ENCODE assay signal across 9 cellular contexts in the genomic region with DNA sequence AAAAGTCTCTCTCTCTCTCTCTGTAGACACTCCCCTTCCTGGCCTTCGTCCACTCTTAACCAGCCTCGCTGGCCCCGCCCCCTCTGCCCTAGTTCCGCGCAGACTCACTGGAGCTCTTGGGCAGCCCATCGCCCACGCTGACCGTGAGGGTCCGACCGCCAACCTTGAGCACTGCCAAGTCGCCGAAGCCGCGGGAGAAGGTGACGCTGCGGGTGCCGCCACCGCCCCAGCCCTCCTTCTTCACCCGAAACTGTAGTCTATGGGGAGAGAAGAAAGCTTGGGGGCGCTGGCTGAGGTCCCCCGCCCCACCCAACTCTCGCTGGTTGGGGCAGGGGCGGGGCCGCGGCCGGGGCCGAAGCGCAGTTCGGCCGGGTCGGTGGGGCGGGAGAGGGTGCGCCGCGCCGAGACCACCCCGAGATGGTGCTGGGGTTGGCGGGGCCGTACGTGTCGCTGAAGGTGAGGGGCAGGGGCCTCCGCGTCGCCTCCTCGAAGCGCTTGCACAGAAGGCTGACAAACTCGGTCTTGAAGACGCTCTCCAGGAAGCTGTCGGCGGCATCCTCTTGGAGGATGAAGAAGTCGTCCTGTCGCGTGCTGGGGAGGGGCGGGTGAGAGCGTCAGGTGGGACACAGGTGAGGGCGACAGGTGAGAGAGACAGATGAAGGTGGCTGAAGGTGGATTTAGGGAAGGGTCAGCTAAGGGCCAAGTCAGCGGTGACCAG. TPM values are rescaled to one million over a fixed set of nuclear protein-coding genes. Genes with fewer than 3 reads are reported as not detected.
A peak's percentile ranks its signal among the peaks of the same experiment; 100 is the strongest.
DNase-seq lines count a peak whose midpoint lies in the region; ATAC-seq and TF ChIP-seq lines count a peak whose summit lies in the region.
"Had no signal": no experiment of that assay in that cellular context is flagged by ENCODE, and none has a peak within 500 bp of the region (broad histone marks: within the 10 kb centered on the region; RNA-seq: fewer than 3 reads in every experiment).

No MANE protein-coding gene starts in this region.

- H3K56ac ChIP-seq in IMR-90 (ENCODE audit: extremely low read depth, insufficient read depth, low read length) = peak overlapping the region; percentile 74; the same call in 1 of the 2 replicates

- ATAC-seq in IMR-90 (ENCODE audit: low read depth) = peak; percentile 67
- peak; percentile 55 for ATAC-seq in activated B cell treated with CpG ODN at 0.5 μM for 24 hours (ENCODE audit: low read depth)
- no peak for ATAC-seq in HG03045 (IDR thresholded peaks at IDR 0.05; ENCODE audit: unreplicated experiment)
- no peak for ATAC-seq in HG02884 (IDR thresholded peaks at IDR 0.05; ENCODE audit: unreplicated experiment)

- TF ChIP-seq CTCF in AG10803 (conservative IDR thresholded peaks at IDR 0.05; ENCODE audit: low read length) (no peak), IMR-90 (conservative IDR thresholded peaks at IDR 0.05; ENCODE audit: low read depth, low read length) (no peak), activated B cell treated with CpG ODN at 0.5 μM for 24 hours (IDR thresholded peaks at IDR 0.05) (no peak)

- peak overlapping the region; percentile 98 for H2AFZ ChIP-seq in IMR-90 (replicated peaks; ENCODE audit: low read length, poor library complexity)

- peak overlapping the region; percentile 63 for H2BK5ac ChIP-seq in IMR-90 (ENCODE audit: low read depth, low read length, poor library complexity, severe bottlenecking)

- H3K27me3 Mint-ChIP-seq in activated B cell treated with CpG ODN at 0.5 μM for 24 hours = no peaks in the 10 kb centered on the region

- peaks cover 24% of the 10 kb centered on the region; the same call in 1 of the 2 replicates for H4K20me1 ChIP-seq in IMR-90 (ENCODE audit: insufficient read depth, low read length)

- H3K4me2 ChIP-seq in IMR-90 (ENCODE audit: low read depth, low read length) = peak overlapping the region; percentile 97

- H2BK15ac ChIP-seq in IMR-90 (ENCODE audit: low read depth, low read length) = 0 out of 3 replicates have a peak overlapping the region, but pooled peaks have one; percentile 14

- H3K79me1 ChIP-seq in IMR-90 (ENCODE audit: low read depth in 1 of 2, low read length in 2 of 2) = peaks cover 24 to 32% of the 10 kb centered on the region in 2 experiments

- peak overlapping the region; percentile 42 to 86; a peak in 3 of 4 replicates for H4K8ac ChIP-seq in IMR-90 (ENCODE audit: low read depth in 2 of 2, low read length in 2 of 2)

- no peak overlapping the region for H3K27ac Mint-ChIP-seq in activated B cell treated with CpG ODN at 0.5 μM for 24 hours

- WGBS in IMR-90 (ENCODE audit: extremely low coverage in 2 of 2, insufficient read length in 1 of 2), 2 experiments = 2% methylated on average over 7 of the region's 57 CpGs; no CpG with 5 or more reads in 1 of the 2 experiments

- H3K14ac ChIP-seq in IMR-90 (replicated peaks; ENCODE audit: low read depth, low read length) = peak overlapping the region; percentile 77

- no peak for TF ChIP-seq RAD21 in IMR-90 (IDR thresholded peaks at IDR 0.05; ENCODE audit: low read length)

- H3K18ac ChIP-seq in IMR-90 (ENCODE audit: low read depth, low read length) = no peak overlapping the region

- DNase-seq in AG10803 (ENCODE audit: low read depth) (peak; percentile 88), IMR-90 (peak; percentile 88), activated B cell treated with CpG ODN at 0.5 μM for 24 hours (peak; percentile 43), head of caudate nucleus (peak; percentile 76 to 96 (median 89)), nucleus accumbens (lab: John Stamatoyannopoulos, UW) (peak in 55 of 56 donors; percentile 15 to 90 (median 70))
- DNase-seq in stimulated activated CD8-positive, alpha-beta memory T cell treated with anti-CD3 and anti-CD28 coated beads, Interleukin-4, amount 100 ng/mL, for 48 hours = no peak
- DNase-seq: natural killer cell had no signal

- H2AK5ac ChIP-seq in IMR-90 (ENCODE audit: low read depth, low read length) = peak overlapping the region; percentile 90

- H3K4me1 ChIP-seq in IMR-90 (ENCODE audit: control insufficient read depth, insufficient read depth, low read length) = peaks cover 4% of the 10 kb centered on the region

- POLR2A ChIA-PET in IMR-90 (lab: Charles Lee; ENCODE audit: unreplicated experiment) = interaction anchor here (0.6 kb wide), 1 partner anchor 40 kb away, joined by 7 read pairs; no protein-coding TSS in a partner anchor
- POLR2A ChIA-PET in activated B cell treated with CpG ODN at 0.5 μM for 24 hours (lab: Charles Lee) = interaction anchor here (3.4 kb wide), 1 partner anchor 13 kb away, joined by 30 read pairs; a partner anchor contains a TSS

- H3K4me3 Mint-ChIP-seq in activated B cell treated with CpG ODN at 0.5 μM for 24 hours = peak overlapping the region; percentile 9
- H3K4me3 Mint-ChIP-seq: natural killer cell had no signal

- peak overlapping the region; percentile 90 for H4K91ac ChIP-seq in IMR-90 (ENCODE audit: insufficient read depth, low read depth, low read length)

- H4K5ac ChIP-seq in IMR-90 (ENCODE audit: low read depth, low read length) = peak overlapping the region; percentile 76

- H3K27ac ChIP-seq in IMR-90 (ENCODE audit: insufficient read depth, low read length) = peak overlapping the region; percentile 72

- CTCF ChIA-PET in IMR-90 (lab: Yijun Ruan, JAX) = interaction anchor here (0.5 to 1.0 kb wide), 3 partner anchors 34 to 59 kb away, joined by 3 to 5 read pairs (median 3); no protein-coding TSS in a partner anchor
- CTCF ChIA-PET in activated B cell treated with CpG ODN at 0.5 μM for 24 hours (lab: Charles Lee) = no interaction called here

- H3K36me3 Mint-ChIP-seq in activated B cell treated with CpG ODN at 0.5 μM for 24 hours (ENCODE audit: low read depth) = peaks cover 44% of the 10 kb centered on the region

- peak overlapping the region; percentile 66; the same call in 1 of the 2 replicates for H2BK120ac ChIP-seq in IMR-90 (ENCODE audit: low read depth, low read length)

- H3K9me3 ChIP-seq in IMR-90 (ENCODE audit: control insufficient read depth, insufficient read depth, low read length) = no peaks in the 10 kb centered on the region

- no TSS peak for BruUV-seq in IMR-90 (replicated peaks; lab: Mats Ljungman, UMichigan)

- H2BK20ac ChIP-seq in IMR-90 (ENCODE audit: low read depth, low read length) = no peak overlapping the region

- peaks cover 27% of the 10 kb centered on the region for H3K9me1 ChIP-seq in IMR-90 (ENCODE audit: insufficient read depth, low read length)

- no peaks in the 10 kb centered on the region for H3K27me3 ChIP-seq in IMR-90 (ENCODE audit: control insufficient read depth, insufficient read depth, low read length)

- H3K23ac ChIP-seq in IMR-90 (ENCODE audit: low read depth, low read length) = peak overlapping the region; percentile 68

- H3K4ac ChIP-seq in IMR-90 (ENCODE audit: low read depth, low read length) = peak overlapping the region; percentile 83

- H3K4me3 ChIP-seq in AG10803 (ENCODE audit: low read length) (peak overlapping the region; percentile 92), IMR-90 (ENCODE audit: insufficient read depth, low read depth, low read length) (peak overlapping the region; percentile 73)

- H3K9ac ChIP-seq in IMR-90 (ENCODE audit: low read depth, low read length) = peak overlapping the region; percentile 82

- H3K9me3 Mint-ChIP-seq in activated B cell treated with CpG ODN at 0.5 μM for 24 hours = no peaks in the 10 kb centered on the region
- H3K9me3 Mint-ChIP-seq: natural killer cell had no signal

- in situ Hi-C loops in IMR-90 (cut with MboI; ENCODE audit: low sequenced_read_pairs) = no loop called here

- intact Hi-C loops in IMR-90 (cut with micrococcal nuclease) = no loop called here
- intact Hi-C loops in activated B cell treated with CpG ODN at 0.5 μM for 24 hours (cut with micrococcal nuclease) = no loop called here
- intact Hi-C loops in head of caudate nucleus (cut with DNase I) = no loop called here

- H2AK9ac ChIP-seq in IMR-90 (replicated peaks; ENCODE audit: low read depth, low read length, poor library complexity) = peak overlapping the region; percentile 98

- H3K4me1 Mint-ChIP-seq in activated B cell treated with CpG ODN at 0.5 μM for 24 hours = no peaks in the 10 kb centered on the region

- no peaks in the 10 kb centered on the region for H3K36me3 ChIP-seq in IMR-90 (ENCODE audit: control insufficient read depth, insufficient read depth, low read length)

- dilution Hi-C loops in IMR-90 (cut with HindIII; ENCODE audit: low sequenced_read_pairs, unreplicated experiment) = no loop called here

- TF ChIP-seq POLR2A in IMR-90 (IDR thresholded peaks at IDR 0.05; ENCODE audit: low read depth, low read length) = no peak

TF ChIP-seq in IMR-90, 13 proteins besides CTCF, POLR2A, EP300 and RAD21 (continues in another document):
- peak; percentile 36; the same call in 1 of the 2 replicates for TF ChIP-seq MAZ (IDR thresholded peaks at IDR 0.05; ENCODE audit: borderline replicate concordance, low read depth, low read length)
- TF ChIP-seq, protein P1, sequence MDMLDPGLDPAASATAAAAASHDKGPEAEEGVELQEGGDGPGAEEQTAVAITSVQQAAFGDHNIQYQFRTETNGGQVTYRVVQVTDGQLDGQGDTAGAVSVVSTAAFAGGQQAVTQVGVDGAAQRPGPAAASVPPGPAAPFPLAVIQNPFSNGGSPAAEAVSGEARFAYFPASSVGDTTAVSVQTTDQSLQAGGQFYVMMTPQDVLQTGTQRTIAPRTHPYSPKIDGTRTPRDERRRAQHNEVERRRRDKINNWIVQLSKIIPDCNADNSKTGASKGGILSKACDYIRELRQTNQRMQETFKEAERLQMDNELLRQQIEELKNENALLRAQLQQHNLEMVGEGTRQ (IDR thresholded peaks at IDR 0.05; ENCODE audit: low read depth, low read length) = no peak
- TF ChIP-seq RFX5 (IDR thresholded peaks at IDR 0.05; ENCODE audit: low read depth, low read length) = no peak

RNA-seq across cellular contexts. Expression of a gene that starts 12.5 kb away (rescaled TPM):
- total RNA-seq in IMR-90 (2012; rRNA removed) (1.1 and 3.2 TPM in 2 replicates), activated B cell treated with CpG ODN at 0.5 μM for 24 hours (28.6 and 32.8 TPM in 2 replicates)
- 14.2 and 20.8 TPM in 2 replicates for polyA plus RNA-seq in IMR-90 (2012; rRNA removed)
- polyA plus RNA-seq in IMR-90 (2012; cell fraction: cytosol; rRNA removed) = 28.7 and 38.5 TPM in 2 replicates
- 35.8 and 108 TPM in 2 replicates for polyA plus RNA-seq in IMR-90 (2012; cell fraction: nucleus; rRNA removed; ENCODE audit: low replicate concordance)

RNA-seq across cellular contexts. Expression of a gene that starts 24.1 kb away (rescaled TPM):
- not detected in 2 replicates for total RNA-seq in IMR-90 (2012; rRNA removed)
- polyA plus RNA-seq in IMR-90 (2012; rRNA removed) = 0.09 TPM in 2 replicates
- polyA plus RNA-seq in IMR-90 (2012; cell fraction: cytosol; rRNA removed) = 0.02 TPM in 1 of 2 replicates, not detected in the other
- 0.66 and 0.70 TPM in 2 replicates for polyA plus RNA-seq in IMR-90 (2012; cell fraction: nucleus; rRNA removed; ENCODE audit: low replicate concordance)
- total RNA-seq in activated B cell treated with CpG ODN at 0.5 μM for 24 hours = 0.29 and 0.49 TPM in 2 replicates

RNA-seq across cellular contexts. Expression of a gene that starts 50.7 kb away (rescaled TPM):
- total RNA-seq in IMR-90 (2012; rRNA removed) = under 0.01 and 0.18 TPM in 2 replicates
- 0.14 TPM in 2 replicates for polyA plus RNA-seq in IMR-90 (2012; rRNA removed)
- 0.19 and 0.21 TPM in 2 replicates for polyA plus RNA-seq in IMR-90 (2012; cell fraction: cytosol; rRNA removed)
- 0.32 and 0.54 TPM in 2 replicates for polyA plus RNA-seq in IMR-90 (2012; cell fraction: nucleus; rRNA removed; ENCODE audit: low replicate concordance)
- total RNA-seq in activated B cell treated with CpG ODN at 0.5 μM for 24 hours = 57.4 and 63.8 TPM in 2 replicates

Comparison
In these comparisons a context has a peak if more than half of its experiments do, and no peak if none do; other contexts are left out.
1. ATAC-seq: peak in IMR-90 (single experiment) and activated B cell treated with CpG ODN at 0.5 μM for 24 hours (single experiment); none in HG03045 (single experiment) and HG02884 (single experiment).
2. RNA of a gene that starts 50.7 kb away (total RNA-seq): 57.4 to 63.8 TPM in activated B cell treated with CpG ODN at 0.5 μM for 24 hours; under 0.01 to 0.18 TPM in IMR-90; every median in the first group is over 10 times any median in the second.